8 cellular contexts compared by ENCODE assay signal in the genomic region with DNA sequence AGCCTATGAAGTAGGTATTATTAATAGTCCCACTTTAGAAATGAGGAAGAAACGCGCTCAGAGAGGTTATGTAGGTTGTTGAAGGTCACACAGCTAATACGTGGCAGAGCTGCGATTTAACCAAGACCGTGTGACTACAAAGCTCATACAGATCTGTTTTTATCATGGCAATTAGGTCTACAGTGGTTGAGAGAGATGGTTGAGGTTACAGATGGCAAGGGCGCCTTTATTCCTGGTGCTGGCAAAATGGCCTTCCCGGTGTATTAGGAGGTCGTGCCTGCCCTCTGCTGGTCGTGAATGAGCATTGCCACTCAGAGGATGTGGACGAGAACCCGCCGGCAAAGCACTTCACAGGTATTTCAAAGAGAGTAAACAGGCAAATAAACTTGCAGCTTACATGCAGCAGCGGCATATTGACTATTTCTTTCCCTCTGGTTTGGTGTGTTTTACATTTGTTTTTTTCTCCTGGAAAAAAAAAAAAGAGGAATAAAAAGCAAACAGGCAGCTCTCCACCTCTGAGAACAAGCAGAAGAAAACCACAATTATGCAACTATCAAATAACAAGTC.
A peak's percentile ranks its signal among the peaks of the same experiment; 100 is the strongest.
DNase-seq lines count a peak whose midpoint lies in the region; TF ChIP-seq lines count a peak whose summit lies in the region.

No MANE protein-coding gene starts in this region.

- no peaks in the 10 kb centered on the region for H3K4me1 ChIP-seq in left ventricle myocardium inferior

- H3K4me3 ChIP-seq in left ventricle myocardium inferior (no peak overlapping the region), retinal pigment epithelial cell (ENCODE audit: low read length) (no peak overlapping the region)

- no peak overlapping the region for H3K27ac ChIP-seq in left ventricle myocardium inferior (replicated peaks)

- H3K9me3 ChIP-seq in left ventricle myocardium inferior (replicated peaks) = no peaks in the 10 kb centered on the region

- intact Hi-C loops in left ventricle myocardium inferior (cut with micrococcal nuclease) = loop anchor here (5.0 kb wide), 1 partner anchor 356 kb away; no protein-coding TSS in a partner anchor

- DNase-seq in COLO668 (lab: John Stamatoyannopoulos, UW; ENCODE audit: unreplicated experiment) (peak; percentile 79), H4 (ENCODE audit: low spot score) (peak; percentile 80), NCI-H1417 (lab: John Stamatoyannopoulos, UW) (peak; percentile 48 to 81 (median 73)), T follicular helper cell (ENCODE audit: low read depth) (peak; percentile 5), amniotic epithelial cell (ENCODE audit: low read depth) (peak; percentile 55), left ventricle myocardium inferior (peak; percentile 62), retinal pigment epithelial cell (ENCODE audit: low read depth) (no peak), NCI-H187 treated with DMSO at 0.1 percent for 48 hours (lab: John Stamatoyannopoulos, UW) (no peak)

- no peaks in the 10 kb centered on the region for H3K36me3 ChIP-seq in left ventricle myocardium inferior

- H3K27me3 ChIP-seq in left ventricle myocardium inferior (ENCODE audit: low read depth) = peaks cover 43% of the 10 kb centered on the region

- TF ChIP-seq CTCF in left ventricle myocardium inferior (IDR thresholded peaks at IDR 0.05; ENCODE audit: borderline replicate concordance) = peak; percentile 90
- TF ChIP-seq CTCF in retinal pigment epithelial cell (conservative IDR thresholded peaks at IDR 0.05; ENCODE audit: low read depth, low read length) = peak; percentile 94

Comparison
In these comparisons a context has a peak if more than half of its experiments do, and no peak if none do; other contexts are left out.
1. DNase-seq: peak in COLO668 (single experiment), H4 (single experiment), NCI-H1417 (3 of 3), T follicular helper cell (single experiment), amniotic epithelial cell (single experiment) and left ventricle myocardium inferior (single experiment); none in retinal pigment epithelial cell (single experiment) and NCI-H187 treated with DMSO at 0.1 percent for 48 hours (single experiment).